In the genomic region with DNA sequence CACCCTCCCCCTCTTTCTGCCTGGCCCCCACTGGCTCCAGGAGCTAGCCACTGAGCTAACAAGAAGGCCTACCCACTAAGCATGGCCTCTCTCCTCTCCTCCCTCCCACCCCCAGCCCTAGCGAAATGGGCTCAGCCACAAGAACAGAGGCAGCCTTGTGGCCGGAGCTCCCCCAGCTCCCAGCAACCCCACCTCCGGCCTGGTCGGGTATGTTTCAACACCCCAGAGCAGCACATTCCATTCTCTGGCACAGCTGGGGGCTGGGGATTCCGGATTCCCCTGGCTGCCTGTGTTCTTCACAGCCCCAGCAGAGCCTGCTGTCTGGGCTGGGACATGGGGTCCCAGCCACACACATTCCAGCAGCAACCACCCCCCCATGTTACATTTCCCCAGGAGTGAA, we compare ENCODE assay signal across 18 cellular contexts. TPM values are rescaled to one million over a fixed set of nuclear protein-coding genes. Genes with fewer than 3 reads are reported as not detected.
DNase-seq lines count a peak whose midpoint lies in the region; ATAC-seq and TF ChIP-seq lines count a peak whose summit lies in the region.
"Had no signal": no experiment of that assay in that cellular context is flagged by ENCODE, and none has a peak within 500 bp of the region (broad histone marks: within the 10 kb centered on the region; RNA-seq: fewer than 3 reads in every experiment).

No MANE protein-coding gene starts in this region.

- TF ChIP-seq CTCF in body of pancreas (IDR thresholded peaks at IDR 0.05): no peak
- TF ChIP-seq CTCF in osteoblast (IDR thresholded peaks at IDR 0.05; ENCODE audit: extremely low read depth, low read depth, low read length): no peak
- TF ChIP-seq CTCF in HFFc6 (IDR thresholded peaks at IDR 0.05): no peak

- peaks cover 3% of the 10 kb centered on the region; the same call in 1 of the 2 replicates for H3K27me3 Mint-ChIP-seq in HFFc6 (ENCODE audit: insufficient read depth)

- H3K27ac Mint-ChIP-seq in HFFc6: no peak overlapping the region
- H3K27ac Mint-ChIP-seq: activated T-helper 17 cell treated with anti-CD3 and anti-CD28 coated beads, Interleukin-2, amount 50 U/mL, for 72 hours; effector memory CD8-positive, alpha-beta T cell had no signal

- no peaks in the 10 kb centered on the region; the same call in 1 of the 2 replicates for H3K36me3 Mint-ChIP-seq in HFFc6 (ENCODE audit: low read depth)

- no peaks in the 10 kb centered on the region for H3K79me2 ChIP-seq in osteoblast (ENCODE audit: insufficient read depth, low read length)

- H3K27ac ChIP-seq in body of pancreas (peak overlapping the region; percentile 67 to 89 (median 80)), osteoblast (ENCODE audit: low read depth, low read length) (no peak overlapping the region)
- H3K27ac ChIP-seq: thyroid gland had no signal

- no peaks in the 10 kb centered on the region for H3K4me1 Mint-ChIP-seq in HFFc6 (ENCODE audit: low read depth)
- H3K4me1 Mint-ChIP-seq: activated T-helper 17 cell treated with anti-CD3 and anti-CD28 coated beads, Interleukin-2, amount 50 U/mL, for 72 hours had no signal

- DNase-seq in ELF-1 (ENCODE audit: low read depth, low spot score): peak; percentile 35
- peak; percentile 66 to 84 (median 76) for DNase-seq in body of pancreas
- DNase-seq in left ventricle myocardium superior: peak; percentile 47
- peak; percentile 90 for DNase-seq in osteoblast (ENCODE audit: insufficient read length, low spot score, missing footprints)
- DNase-seq in DMS153 (lab: John Stamatoyannopoulos, UW): no peak
- DNase-seq in NOMO-1 treated with dmso at 0.1 percent for 144 hours (lab: John Stamatoyannopoulos, UW; ENCODE audit: unreplicated experiment): no peak
- no peak for DNase-seq in HFFc6
- DNase-seq: activated CD4-positive, alpha-beta T cell treated with anti-CD3 and anti-CD28 coated beads, Interleukin-2, amount 50 U/mL, for 48 hours; DMS53; effector memory CD8-positive, alpha-beta T cell; gastrocnemius medialis; HCEC 1CT; NCI-H2029 treated with DMSO at 0.1 percent for 48 hours; thyroid gland had no signal

- H3K27me3 ChIP-seq in body of pancreas: no peaks in the 10 kb centered on the region
- H3K27me3 ChIP-seq in osteoblast (ENCODE audit: insufficient read depth, low read length): no peaks in the 10 kb centered on the region
- H3K27me3 ChIP-seq: gastrocnemius medialis, thyroid gland had no signal

- H3K4me2 ChIP-seq in osteoblast (ENCODE audit: insufficient read depth, low read length): no peak overlapping the region

- ATAC-seq in body of pancreas (peak; percentile 74), left ventricle myocardium superior (peak; percentile 66), GM21717 (IDR thresholded peaks at IDR 0.05; ENCODE audit: unreplicated experiment) (no peak)
- ATAC-seq: activated T-helper 17 cell treated with anti-CD3 and anti-CD28 coated beads, Interleukin-2, amount 50 U/mL, for 72 hours; effector memory CD8-positive, alpha-beta T cell; gastrocnemius medialis; left lobe of liver had no signal

- H3K36me3 ChIP-seq in body of pancreas (replicated peaks in 1 of 2; ENCODE audit: insufficient read depth in 1 of 2, low read depth in 2 of 2): no peaks in the 10 kb centered on the region
- peaks cover 24% of the 10 kb centered on the region for H3K36me3 ChIP-seq in osteoblast (ENCODE audit: insufficient read depth, low read length)

- intact Hi-C loops in body of pancreas (cut with DNase I) (no loop called here), left ventricle myocardium superior (cut with micrococcal nuclease) (loop anchor here (10.0 kb wide), 1 partner anchor 282 kb away; no protein-coding TSS in a partner anchor)

- WGBS in body of pancreas, 2 donors: 40 to 56% methylated on average over 1 to 5 of the region's 5 CpGs

- no peak overlapping the region for H3K4me3 Mint-ChIP-seq in HFFc6
- H3K4me3 Mint-ChIP-seq: activated T-helper 17 cell treated with anti-CD3 and anti-CD28 coated beads, Interleukin-2, amount 50 U/mL, for 72 hours; effector memory CD8-positive, alpha-beta T cell had no signal

- H3K9me3 Mint-ChIP-seq in HFFc6: no peaks in the 10 kb centered on the region
- H3K9me3 Mint-ChIP-seq: activated T-helper 17 cell treated with anti-CD3 and anti-CD28 coated beads, Interleukin-2, amount 50 U/mL, for 72 hours; effector memory CD8-positive, alpha-beta T cell had no signal

- TF ChIP-seq POLR2A in body of pancreas (IDR thresholded peaks at IDR 0.05): peak in 1 of 3 donors; percentile 47

- H3K9me3 ChIP-seq in body of pancreas (no peaks in the 10 kb centered on the region), osteoblast (ENCODE audit: low read depth, low read length) (no peaks in the 10 kb centered on the region)
- H3K9me3 ChIP-seq: gastrocnemius medialis, thyroid gland had no signal

- peaks cover 55% of the 10 kb centered on the region for H3K4me1 ChIP-seq in body of pancreas
- no peaks in the 10 kb centered on the region for H3K4me1 ChIP-seq in osteoblast (ENCODE audit: insufficient read depth, low read length)
- H3K4me1 ChIP-seq: thyroid gland had no signal

- no peak overlapping the region for H3K4me3 ChIP-seq in body of pancreas
- no peak overlapping the region for H3K4me3 ChIP-seq in osteoblast (ENCODE audit: insufficient read depth, low read length)
- H3K4me3 ChIP-seq: gastrocnemius medialis, thyroid gland had no signal

- H4K20me1 ChIP-seq in osteoblast (ENCODE audit: insufficient read depth, low read length): peaks cover 16% of the 10 kb centered on the region

- H2AFZ ChIP-seq in osteoblast (ENCODE audit: low read length): no peak overlapping the region

RNA-seq across cellular contexts. Expression of gene SFRP5, which starts 9.0 kb away (rescaled TPM):
- 100 to 1,000 TPM; 163 to 226 TPM for total RNA-seq in body of pancreas
- total RNA-seq in left ventricle myocardium superior: 1.3 TPM
- not detected in 2 replicates for total RNA-seq in osteoblast
- total RNA-seq in HFFc6 (2021; fragmentation: NEBNext Ultra II Directional; extraction: Animal tissue kit (Norgen Biotek cat#: 25700)): not detected
- total RNA-seq: activated T-helper 17 cell treated with anti-CD3 and anti-CD28 coated beads, Interleukin-2, amount 50 U/mL, for 72 hours; T-helper 2 cell treated with Interferon-gamma antibody and Interleukin-4, amounts not matched to agents 100 ng/mL and 5 ng/mL, for 36 hours had no signal

RNA-seq across cellular contexts. Expression of gene ZFYVE27, which starts 25.9 kb away (rescaled TPM):
- total RNA-seq in body of pancreas (10 to 100 TPM; 14.8 to 32.6 TPM), left ventricle myocardium superior (13.7 TPM), osteoblast (16.5 and 19.9 TPM in 2 replicates)
- 10 to 100 TPM; 16.6 to 23.0 (median 18.3) TPM for total RNA-seq in HFFc6 (2021; fragmentation: NEBNext Ultra II Directional; extraction: Animal tissue kit (Norgen Biotek cat#: 25700))

RNA-seq across cellular contexts. Expression of gene MARVELD1, which starts 49.3 kb away (rescaled TPM):
- total RNA-seq in body of pancreas (1 to 10 TPM; 4.3 to 6.5 TPM), left ventricle myocardium superior (7.1 TPM), osteoblast (56.6 and 57.5 TPM in 2 replicates)
- 10 to 100 TPM; 76.7 to 94.7 (median 80.9) TPM for total RNA-seq in HFFc6 (2021; fragmentation: NEBNext Ultra II Directional; extraction: Animal tissue kit (Norgen Biotek cat#: 25700))

Comparison
In these comparisons a context has a peak if more than half of its experiments do, and no peak if none do; other contexts are left out.
1. DNase-seq: peak in ELF-1 (single experiment), body of pancreas (4 of 4), left ventricle myocardium superior (single experiment) and osteoblast (single experiment); none in DMS153 (single experiment), NOMO-1 treated with dmso at 0.1 percent for 144 hours (single experiment) and HFFc6 (single experiment).
2. RNA of gene SFRP5, which starts 9.0 kb away (total RNA-seq): 163 to 226 TPM in body of pancreas; 1.3 TPM in left ventricle myocardium superior (single experiment), not detected in osteoblast and not detected in HFFc6; every median in the first group is over 10 times any median in the second.